20 cellular contexts compared by ENCODE assay signal in genomic region chr1:153310526-153310925, GRCh38.
"Had no signal": no experiment of that assay in that cellular context is flagged by ENCODE, and none has a peak within 500 bp of the region (broad histone marks: within the 10 kb centered on the region; RNA-seq: fewer than 3 reads in every experiment).

No MANE protein-coding gene starts in this region.

- DNase-seq: Karpas-422; KG1; MM.1S; NCI-H1092 treated with DMSO at 0.1 percent for 48 hours; NCI-H1436; NCI-H187; NCI-H2029; NCI-H2081 treated with DMSO at 0.1 percent for 48 hours; NCI-H2171; NCI-H226; NCI-H446; NCI-H510A; NCI-H524 treated with DMSO at 0.1 percent for 48 hours; NCI-H69; NCI-H774; NK-92 treated with Interleukin-12 subunit alpha and Interleukin-12 subunit beta, amount 100 ng/mL, for 24 hours; PC-3; SHP77 had no signal

- ATAC-seq: Panc1, PC-3 had no signal

- H3K27ac ChIP-seq: RWPE1 had no signal
